ENCODE assay signal across 15 cellular contexts in the genomic region with DNA sequence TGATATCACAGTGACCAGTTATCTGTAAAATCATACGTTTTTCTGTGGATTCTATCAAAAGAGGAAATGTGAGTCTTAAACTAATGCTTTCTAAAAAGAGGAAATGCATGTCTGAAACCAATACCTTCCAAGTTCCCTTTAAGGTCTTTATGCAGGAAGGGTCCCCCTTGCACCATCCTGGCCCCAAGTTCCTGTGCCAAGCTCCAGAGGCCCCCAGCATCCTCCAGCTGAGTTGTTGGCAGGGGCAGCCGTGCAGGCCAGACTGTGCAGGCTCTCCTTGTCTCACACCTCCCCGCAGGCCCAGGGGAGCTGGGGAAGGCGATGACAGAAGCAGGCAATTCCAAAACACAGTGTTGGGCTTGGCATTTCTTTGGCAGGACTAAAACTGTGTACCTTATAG. TPM values are rescaled to one million over a fixed set of nuclear protein-coding genes. Genes with fewer than 3 reads are reported as not detected.
DNase-seq lines count a peak whose midpoint lies in the region; ATAC-seq, FAIRE-seq and TF ChIP-seq lines count a peak whose summit lies in the region.
"Had no signal": no experiment of that assay in that cellular context is flagged by ENCODE, and none has a peak within 500 bp of the region (broad histone marks: within the 10 kb centered on the region; RNA-seq: fewer than 3 reads in every experiment).

No MANE protein-coding gene starts in this region.

- no peak overlapping the region for H3K9ac ChIP-seq in OCI-LY3 (ENCODE audit: low read length)

- H3K4me2 ChIP-seq in OCI-LY3 (ENCODE audit: low read length): peak overlapping the region; percentile 81

- H3K27me3 Mint-ChIP-seq in stimulated activated naive B cell treated with anti-CD40 and anti-IgM and Interleukin-4, amounts not matched to agents 10 μg/mL and 1 μg/mL and 100 μg/mL, for 72 hours: no peaks in the 10 kb centered on the region
- H3K27me3 Mint-ChIP-seq in activated CD4-positive, alpha-beta T cell treated with anti-CD3 and anti-CD28 coated beads for 36 hours: no peaks in the 10 kb centered on the region

- CTCF ChIA-PET in activated CD4-positive, alpha-beta T cell treated with anti-CD3 and anti-CD28 coated beads for 36 hours (lab: Charles Lee): interaction anchor here (0.6 to 1.0 kb wide), 2 partner anchors 34 to 41 kb away, joined by 3 read pairs; no protein-coding TSS in a partner anchor

- H2AFZ ChIP-seq in OCI-LY3 (ENCODE audit: low read depth, low read length): no peak overlapping the region

- ATAC-seq in stimulated activated naive B cell treated with anti-CD40 and anti-IgM and Interleukin-4, amounts not matched to agents 10 μg/mL and 1 μg/mL and 100 μg/mL, for 72 hours (replicated peaks): peak; percentile 93 to 94
- ATAC-seq in HG03175 (IDR thresholded peaks at IDR 0.05; ENCODE audit: unreplicated experiment): no peak
- no peak for ATAC-seq in activated CD4-positive, alpha-beta T cell treated with anti-CD3 and anti-CD28 coated beads for 36 hours
- ATAC-seq: mucosa of descending colon had no signal

- no peaks in the 10 kb centered on the region for H3K36me3 ChIP-seq in OCI-LY3 (replicated peaks; ENCODE audit: low read depth, low read length)
- no peaks in the 10 kb centered on the region for H3K36me3 ChIP-seq in esophagus muscularis mucosa
- no peaks in the 10 kb centered on the region for H3K36me3 ChIP-seq in ascending aorta

- POLR2A ChIA-PET in activated CD4-positive, alpha-beta T cell treated with anti-CD3 and anti-CD28 coated beads for 36 hours (lab: Charles Lee): no interaction called here

- H3K9me3 Mint-ChIP-seq in stimulated activated naive B cell treated with anti-CD40 and anti-IgM and Interleukin-4, amounts not matched to agents 10 μg/mL and 1 μg/mL and 100 μg/mL, for 72 hours: no peaks in the 10 kb centered on the region
- no peaks in the 10 kb centered on the region for H3K9me3 Mint-ChIP-seq in activated CD4-positive, alpha-beta T cell treated with anti-CD3 and anti-CD28 coated beads for 36 hours (ENCODE audit: low read depth)

- H3K4me1 ChIP-seq in OCI-LY3 (ENCODE audit: low read length): peaks cover 26% of the 10 kb centered on the region
- H3K4me1 ChIP-seq in esophagus muscularis mucosa: no peaks in the 10 kb centered on the region
- H3K4me1 ChIP-seq in ascending aorta: no peaks in the 10 kb centered on the region

- no peaks in the 10 kb centered on the region for H4K20me1 ChIP-seq in OCI-LY3 (ENCODE audit: insufficient read depth, low read length)

- no peak for TF ChIP-seq POLR2A in esophagus muscularis mucosa (IDR thresholded peaks at IDR 0.05; ENCODE audit: low read depth)

- peaks cover 3% of the 10 kb centered on the region; the same call in 1 of the 2 replicates for H3K27me3 ChIP-seq in OCI-LY3 (ENCODE audit: low read depth, low read length)
- H3K27me3 ChIP-seq in esophagus muscularis mucosa: peaks cover 0 to 6% (median 0%) of the 10 kb centered on the region in 4 donors
- H3K27me3 ChIP-seq in ascending aorta: no peaks in the 10 kb centered on the region

- H3K9me3 ChIP-seq in OCI-LY3 (ENCODE audit: insufficient read depth, low read length) (no peaks in the 10 kb centered on the region), esophagus muscularis mucosa (no peaks in the 10 kb centered on the region), ascending aorta (no peaks in the 10 kb centered on the region)
- H3K9me3 ChIP-seq: mucosa of descending colon had no signal

- no peak overlapping the region for H3K27ac Mint-ChIP-seq in stimulated activated naive B cell treated with anti-CD40 and anti-IgM and Interleukin-4, amounts not matched to agents 10 μg/mL and 1 μg/mL and 100 μg/mL, for 72 hours
- no peak overlapping the region for H3K27ac Mint-ChIP-seq in activated CD4-positive, alpha-beta T cell treated with anti-CD3 and anti-CD28 coated beads for 36 hours
- H3K27ac Mint-ChIP-seq: CD4-positive, CD25-positive, alpha-beta regulatory T cell had no signal

- H3K4me1 Mint-ChIP-seq in stimulated activated naive B cell treated with anti-CD40 and anti-IgM and Interleukin-4, amounts not matched to agents 10 μg/mL and 1 μg/mL and 100 μg/mL, for 72 hours: peaks cover 9 to 10% of the 10 kb centered on the region in 2 donors
- H3K4me1 Mint-ChIP-seq in activated CD4-positive, alpha-beta T cell treated with anti-CD3 and anti-CD28 coated beads for 36 hours: no peaks in the 10 kb centered on the region

- no peaks in the 10 kb centered on the region for H3K79me2 ChIP-seq in OCI-LY3 (ENCODE audit: low read length)

- no peak overlapping the region for H3K4me3 Mint-ChIP-seq in stimulated activated naive B cell treated with anti-CD40 and anti-IgM and Interleukin-4, amounts not matched to agents 10 μg/mL and 1 μg/mL and 100 μg/mL, for 72 hours
- H3K4me3 Mint-ChIP-seq in activated CD4-positive, alpha-beta T cell treated with anti-CD3 and anti-CD28 coated beads for 36 hours: no peak overlapping the region
- H3K4me3 Mint-ChIP-seq: CD4-positive, CD25-positive, alpha-beta regulatory T cell had no signal

- no peak for TF ChIP-seq EP300 in esophagus muscularis mucosa (IDR thresholded peaks at IDR 0.05)

- no peaks in the 10 kb centered on the region for H3K36me3 Mint-ChIP-seq in stimulated activated naive B cell treated with anti-CD40 and anti-IgM and Interleukin-4, amounts not matched to agents 10 μg/mL and 1 μg/mL and 100 μg/mL, for 72 hours
- H3K36me3 Mint-ChIP-seq in activated CD4-positive, alpha-beta T cell treated with anti-CD3 and anti-CD28 coated beads for 36 hours (ENCODE audit: low read depth): no peaks in the 10 kb centered on the region
- H3K36me3 Mint-ChIP-seq: CD4-positive, CD25-positive, alpha-beta regulatory T cell had no signal

- no peak overlapping the region for H3K27ac ChIP-seq in OCI-LY3 (ENCODE audit: low read length)
- H3K27ac ChIP-seq in esophagus muscularis mucosa (replicated peaks in 1 of 4): no peak overlapping the region
- H3K27ac ChIP-seq in ascending aorta: no peak overlapping the region

- intact Hi-C loops in esophagus muscularis mucosa (cut with DNase I): no loop called here
- intact Hi-C loops in ascending aorta (cut with DNase I): no loop called here
- intact Hi-C loops in activated CD4-positive, alpha-beta T cell treated with anti-CD3 and anti-CD28 coated beads for 36 hours (cut with DNase I, micrococcal nuclease): no loop called here

- no peak for TF ChIP-seq CTCF in OCI-LY3 (IDR thresholded peaks at IDR 0.05; ENCODE audit: low read depth, low read length)
- no peak for TF ChIP-seq CTCF in esophagus muscularis mucosa (IDR thresholded peaks at IDR 0.05)
- TF ChIP-seq CTCF in ascending aorta (IDR thresholded peaks at IDR 0.05): no peak

- peak overlapping the region; percentile 50; the same call in 1 of the 2 replicates for H3K4me3 ChIP-seq in OCI-LY3 (ENCODE audit: low read length)
- H3K4me3 ChIP-seq in esophagus muscularis mucosa: no peak overlapping the region
- H3K4me3 ChIP-seq in ascending aorta: no peak overlapping the region
- H3K4me3 ChIP-seq: mucosa of descending colon had no signal

- 43% methylated on average over 4 of the region's 4 CpGs for WGBS in esophagus muscularis mucosa

- FAIRE-seq in GM18507 (lab: Jason Lieb, UNC): peak; percentile 53
- FAIRE-seq: frontal cortex had no signal

- no peak for DNase-seq in GM18507 (ENCODE audit: extremely low spot score, insufficient read length, low read depth)
- peak; percentile 47 for DNase-seq in esophagus muscularis mucosa (ENCODE audit: extremely low spot score)
- DNase-seq in stimulated activated naive B cell treated with anti-CD40 and anti-IgM and Interleukin-4, amounts not matched to agents 10 μg/mL and 1 μg/mL and 100 μg/mL, for 72 hours: no peak
- no peak for DNase-seq in ascending aorta (ENCODE audit: low spot score in 2 of 2)
- DNase-seq in activated CD4-positive, alpha-beta T cell treated with anti-CD3 and anti-CD28 coated beads for 36 hours: no peak
- DNase-seq: activated CD4-positive, alpha-beta T cell treated with anti-CD3 and anti-CD28 coated beads for 48 hours; activated T-cell treated with anti-CD3 and anti-CD28 coated beads, Interleukin-2, amount 50 U/mL, for 48 hours; CD4-positive, CD25-positive, alpha-beta regulatory T cell; cerebellar nuclear complex; mucosa of descending colon; NCI-H2227 treated with DMSO at 0.1 percent for 48 hours had no signal

RNA-seq across cellular contexts. Expression of a gene that starts 39.2 kb away (rescaled TPM):
- under 1 TPM; 0.13 to 0.50 (median 0.41) TPM for total RNA-seq in esophagus muscularis mucosa
- total RNA-seq in ascending aorta: not detected
- under 1 TPM; 0.07 to 0.09 TPM for total RNA-seq in activated CD4-positive, alpha-beta T cell treated with anti-CD3 and anti-CD28 coated beads for 36 hours
- total RNA-seq: CD4-positive, CD25-positive, alpha-beta regulatory T cell; subcutaneous adipose tissue had no signal

Comparison
In these comparisons a context has a peak if more than half of its experiments do, and no peak if none do; other contexts are left out.
1. ATAC-seq: peak in stimulated activated naive B cell treated with anti-CD40 and anti-IgM and Interleukin-4, amounts not matched to agents 10 μg/mL and 1 μg/mL and 100 μg/mL, for 72 hours (2 of 2); none in HG03175 (single experiment) and activated CD4-positive, alpha-beta T cell treated with anti-CD3 and anti-CD28 coated beads for 36 hours (single experiment).